In the genomic region with DNA sequence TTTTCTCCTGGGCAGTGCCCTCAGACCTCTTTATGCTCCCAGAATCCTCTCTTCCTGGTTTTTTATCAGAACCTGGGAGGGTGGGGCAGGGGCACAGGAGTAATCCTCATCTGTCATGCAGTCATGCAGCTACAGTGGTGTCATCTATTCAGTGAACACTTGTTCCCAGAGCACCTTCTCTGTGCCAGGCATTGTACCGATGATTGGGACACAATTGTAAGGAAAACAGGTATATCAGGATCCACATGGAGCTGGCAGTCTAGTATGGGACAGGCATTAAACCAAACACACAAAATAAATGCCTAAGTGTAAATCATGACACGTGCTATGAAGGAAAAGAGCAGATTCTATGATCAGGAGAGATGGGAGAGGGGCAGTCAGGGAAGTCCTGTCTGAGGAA, we compare ENCODE assay signal across 26 cellular contexts. TPM values are rescaled to one million over a fixed set of nuclear protein-coding genes. Genes with fewer than 3 reads are reported as not detected.
"Had no signal": no experiment of that assay in that cellular context is flagged by ENCODE, and none has a peak within 500 bp of the region (broad histone marks: within the 10 kb centered on the region; RNA-seq: fewer than 3 reads in every experiment).

No MANE protein-coding gene starts in this region.

- DNase-seq: stimulated activated CD4-positive, alpha-beta T cell treated with anti-CD3 and anti-CD28 coated beads, Interleukin-2, amount 100 ng/mL, for 48 hours; stimulated activated CD4-positive, alpha-beta T cell treated with anti-CD3 and anti-CD28 coated beads, Interleukin-4, amount 100 ng/mL, for 1 hour; stimulated activated CD4-positive, alpha-beta T cell treated with anti-CD3 and anti-CD28 coated beads, Interleukin-4, amount 100 ng/mL, for 24 hours; stimulated activated CD4-positive, alpha-beta T cell treated with anti-CD3 and anti-CD28 coated beads, Interleukin-4, amount 100 ng/mL, for 4 hours; stimulated activated CD8-positive, alpha-beta memory T cell treated with anti-CD3 and anti-CD28 coated beads, Interleukin-4, amount 100 ng/mL, for 48 hours; stimulated activated naive B cell treated with anti-CD40 and anti-IgM and Interleukin-4, amounts not matched to agents 10 μg/mL and 1 μg/mL and 100 μg/mL, for 72 hours; stimulated activated naive CD4-positive, alpha-beta T cell; stimulated activated naive CD4-positive, alpha-beta T cell treated with Interleukin-2 at 50 U/mL for 16 hours; stimulated activated naive CD8-positive, alpha-beta T cell treated with anti-CD3 and anti-CD28 coated beads, Interleukin-15, amount 100 ng/mL, for 72 hours; stimulated activated naive CD8-positive, alpha-beta T cell treated with anti-CD3 and anti-CD28 coated beads, Interleukin-15, Interleukin-2, amounts not matched to agents 100 U/mL and 50 U/mL, for 24 hours; stomach; substantia nigra; testis; thyroid gland; tibial artery; transverse colon; trophoblast cell; upper lobe of left lung; upper lobe of right lung; uterus had no signal

- H3K4me3 ChIP-seq: stomach, suprapubic skin, testis, thoracic aorta, thyroid gland, tibial artery, tibial nerve, transverse colon, upper lobe of left lung, upper lobe of right lung, uterus, vagina had no signal

- ATAC-seq: stimulated activated effector memory CD8-positive, alpha-beta T cell treated with anti-CD3 and anti-CD28 coated beads, Interleukin-12 subunit alpha, Interleukin-12 subunit beta, amount 100 ng/mL, for 72 hours; stimulated activated memory B cell treated with anti-CD40 and anti-IgM and Interleukin-4, amounts not matched to agents 10 μg/mL and 1 μg/mL and 100 μg/mL, for 72 hours; stimulated activated naive B cell treated with anti-CD40 and anti-IgM and Interleukin-4, amounts not matched to agents 10 μg/mL and 1 μg/mL and 100 μg/mL, for 72 hours; stimulated activated naive CD8-positive, alpha-beta T cell treated with anti-CD3 and anti-CD28 coated beads, Interleukin-15, amount 100 ng/mL, for 72 hours; stimulated activated naive CD8-positive, alpha-beta T cell treated with anti-CD3 and anti-CD28 coated beads, Interleukin-15, Interleukin-2, amounts not matched to agents 100 U/mL and 50 U/mL, for 24 hours; upper lobe of right lung had no signal

RNA-seq across cellular contexts. Expression of gene IDNK, which starts 21.5 kb away (rescaled TPM):
- total RNA-seq: vagina had no signal
